28 cellular contexts compared by ENCODE assay signal in genomic region chr18:3757361-3757760, GRCh38.
"Had no signal": no experiment of that assay in that cellular context is flagged by ENCODE, and none has a peak within 500 bp of the region (broad histone marks: within the 10 kb centered on the region; RNA-seq: fewer than 3 reads in every experiment).

No MANE protein-coding gene starts in this region.

- H3K4me1 Mint-ChIP-seq: natural killer cell; nephron; neural progenitor cell; stimulated activated effector memory CD8-positive, alpha-beta T cell treated with anti-CD3 and anti-CD28 coated beads, Interleukin-12 subunit alpha, Interleukin-12 subunit beta, amount 100 ng/mL, for 72 hours; stimulated activated naive B cell treated with anti-CD40 and anti-IgM and Interleukin-4, amounts not matched to agents 10 μg/mL and 1 μg/mL and 100 μg/mL, for 72 hours had no signal

- H3K9me3 Mint-ChIP-seq: natural killer cell had no signal

- H3K27me3 ChIP-seq: neural progenitor cell, ovary, right lobe of liver, sigmoid colon, stomach, thyroid gland, tibial nerve, upper lobe of left lung, vagina had no signal

- H3K27ac ChIP-seq: neural progenitor cell, ovary, parathyroid adenoma, psoas muscle, right lobe of liver, sigmoid colon, stomach, thoracic aorta, thyroid gland, tibial nerve, upper lobe of left lung, vagina had no signal

- H3K4me1 ChIP-seq: parathyroid adenoma, psoas muscle, right lobe of liver, sigmoid colon, thyroid gland, tibial nerve, upper lobe of left lung, vagina had no signal

- H3K4me3 Mint-ChIP-seq: natural killer cell; nephron; neural progenitor cell; stimulated activated effector memory CD8-positive, alpha-beta T cell treated with anti-CD3 and anti-CD28 coated beads, Interleukin-12 subunit alpha, Interleukin-12 subunit beta, amount 100 ng/mL, for 72 hours; stimulated activated naive B cell treated with anti-CD40 and anti-IgM and Interleukin-4, amounts not matched to agents 10 μg/mL and 1 μg/mL and 100 μg/mL, for 72 hours; stimulated activated naive CD8-positive, alpha-beta T cell treated with anti-CD3 and anti-CD28 coated beads, Interleukin-15, Interleukin-2, amounts not matched to agents 100 ng/mL and 50 ng/mL, for 24 hours had no signal

- H3K9me3 ChIP-seq: ovary, psoas muscle, right lobe of liver, thyroid gland had no signal

- H3K36me3 ChIP-seq: neural progenitor cell, ovary, right lobe of liver, sigmoid colon, stomach, thoracic aorta, thyroid gland, tibial nerve, upper lobe of left lung, vagina had no signal

- H3K36me3 Mint-ChIP-seq: natural killer cell; neural progenitor cell; stimulated activated effector memory CD8-positive, alpha-beta T cell treated with anti-CD3 and anti-CD28 coated beads, Interleukin-12 subunit alpha, Interleukin-12 subunit beta, amount 100 ng/mL, for 72 hours had no signal

- H3K27ac Mint-ChIP-seq: natural killer cell; nephron; neural progenitor cell; progenitor cell of endocrine pancreas; stimulated activated effector memory CD8-positive, alpha-beta T cell treated with anti-CD3 and anti-CD28 coated beads, Interleukin-12 subunit alpha, Interleukin-12 subunit beta, amount 100 ng/mL, for 72 hours; stimulated activated naive B cell treated with anti-CD40 and anti-IgM and Interleukin-4, amounts not matched to agents 10 μg/mL and 1 μg/mL and 100 μg/mL, for 72 hours; stimulated activated naive CD8-positive, alpha-beta T cell treated with anti-CD3 and anti-CD28 coated beads, Interleukin-15, Interleukin-2, amounts not matched to agents 100 ng/mL and 50 ng/mL, for 24 hours had no signal

- DNase-seq: natural killer cell; occipital lobe; ovary; posterior cingulate gyrus; psoas muscle; right cardiac atrium; right lobe of liver; sigmoid colon; small intestine; stimulated activated CD4-positive, alpha-beta T cell treated with anti-CD3 and anti-CD28 coated beads, Interleukin-15, amount 100 ng/mL, for 24 hours; stimulated activated CD4-positive, alpha-beta T cell treated with anti-CD3 and anti-CD28 coated beads, Interleukin-2, amount 100 ng/mL, for 24 hours; stimulated activated CD4-positive, alpha-beta T cell treated with anti-CD3 and anti-CD28 coated beads, Interleukin-2, amount 100 ng/mL, for 48 hours; stimulated activated CD4-positive, alpha-beta T cell treated with anti-CD3 and anti-CD28 coated beads, Interleukin-4, amount 100 ng/mL, for 24 hours; stimulated activated naive B cell treated with anti-CD40 and anti-IgM and Interleukin-4, amounts not matched to agents 10 μg/mL and 1 μg/mL and 100 μg/mL, for 72 hours; stimulated activated naive CD4-positive, alpha-beta T cell treated with Interleukin-2 at 50 U/mL for 16 hours; stomach; thyroid gland; trophoblast cell; upper lobe of left lung had no signal

- H3K27me3 Mint-ChIP-seq: progenitor cell of endocrine pancreas had no signal

- H3K4me3 ChIP-seq: neural progenitor cell, ovary, psoas muscle, right lobe of liver, sigmoid colon, stomach, thoracic aorta, thyroid gland, tibial nerve, upper lobe of left lung, vagina had no signal
